20 cellular contexts compared by ENCODE assay signal in genomic region chr15:45821390-45821789, GRCh38.
"Had no signal": no experiment of that assay in that cellular context is flagged by ENCODE, and none has a peak within 500 bp of the region (broad histone marks: within the 10 kb centered on the region; RNA-seq: fewer than 3 reads in every experiment).

No MANE protein-coding gene starts in this region.

- DNase-seq: activated CD4-positive, alpha-beta memory T cell treated with anti-CD3 and anti-CD28 coated beads, Interleukin-2, amount 10 ng/mL, durations not matched to agents 7 days and 5 days; activated CD4-positive, alpha-beta T cell treated with anti-CD3 and anti-CD28 coated beads for 36 hours; activated CD4-positive, alpha-beta T cell treated with anti-CD3 and anti-CD28 coated beads, Interleukin-2, amount 50 U/mL, for 1 hour; activated CD8-positive, alpha-beta memory T cell treated with anti-CD3 and anti-CD28 coated beads, Interleukin-2, amount 50 U/mL, for 4 hours; activated gamma-delta T cell treated with Interleukin-2 at 50 U/mL for 16 hours; activated naive CD4-positive, alpha-beta T cell treated with anti-CD3 and anti-CD28 coated beads, Interleukin-2, amount 10 ng/mL, durations not matched to agents 7 days and 5 days; activated naive CD8-positive, alpha-beta T cell treated with anti-CD3 and anti-CD28 coated beads for 36 hours; activated T-cell treated with anti-CD3 and anti-CD28 coated beads, Interleukin-2, amount 50 U/mL, for 72 hours; brain microvascular endothelial cell; KG1; NCI-H1092 treated with DMSO at 0.1 percent for 48 hours; NCI-H1417 treated with DMSO at 0.1 percent for 48 hours; NCI-H187 treated with DMSO at 0.1 percent for 48 hours; NCI-H446 treated with DMSO at 0.1 percent for 48 hours; NCI-H524 treated with DMSO at 0.1 percent for 48 hours; SIG-M5; T-helper 1 cell had no signal

- H3K36me3 ChIP-seq: brain microvascular endothelial cell, cardiac muscle cell had no signal

- H3K27ac ChIP-seq: brain microvascular endothelial cell, cardiac muscle cell, SK-N-MC, VCaP had no signal

- ATAC-seq: activated CD4-positive, alpha-beta T cell treated with anti-CD3 and anti-CD28 coated beads for 36 hours; activated T-cell treated with anti-CD3 and anti-CD28 coated beads, Interleukin-2, amount 50 U/mL, for 72 hours had no signal

- H3K4me3 ChIP-seq: cardiac muscle cell, SK-N-MC had no signal

- H3K27me3 ChIP-seq: brain microvascular endothelial cell, cardiac muscle cell had no signal
